In the genomic region with DNA sequence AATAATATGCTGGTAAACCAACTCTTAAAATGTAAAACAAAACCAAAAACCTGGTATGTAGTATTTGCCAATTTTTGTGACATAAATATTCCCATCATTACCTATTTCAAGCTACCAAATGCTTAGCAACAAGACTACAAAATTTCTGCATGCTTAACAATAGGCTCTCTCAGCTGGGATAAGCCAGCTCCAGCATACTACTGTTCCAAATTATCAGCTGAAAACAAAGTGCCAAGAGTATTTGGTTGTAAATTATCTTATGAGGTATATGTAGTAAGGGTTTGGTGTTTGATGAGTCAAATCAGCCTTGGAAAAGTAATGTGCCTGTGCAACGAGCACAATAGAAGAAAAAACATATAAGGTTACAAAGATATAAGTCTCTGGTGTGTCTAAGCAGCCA, we compare ENCODE assay signal across 22 cellular contexts.
"Had no signal": no experiment of that assay in that cellular context is flagged by ENCODE, and none has a peak within 500 bp of the region (broad histone marks: within the 10 kb centered on the region; RNA-seq: fewer than 3 reads in every experiment).

No MANE protein-coding gene starts in this region.

- DNase-seq: colonic mucosa; dermis blood vessel endothelial cell; esophagus squamous epithelium; foreskin melanocyte; head of caudate nucleus; kidney; left cardiac atrium; left ventricle myocardium inferior; lower lobe of right lung; psoas muscle; retina; right lobe of liver; spleen; stimulated activated CD4-positive, alpha-beta T cell treated with anti-CD3 and anti-CD28 coated beads, Interleukin-15, amount 100 ng/mL, for 24 hours; stimulated activated CD4-positive, alpha-beta T cell treated with anti-CD3 and anti-CD28 coated beads, Interleukin-1b, Interleukin-23, amount 100 ng/mL, for 48 hours; stimulated activated CD4-positive, alpha-beta T cell treated with anti-CD3 and anti-CD28 coated beads, Interleukin-4, amount 100 ng/mL, for 24 hours; testis; transverse colon had no signal

- ATAC-seq: lower lobe of right lung; natural killer cell treated with Interleukin-12 subunit alpha and Interleukin-12 subunit beta and Interleukin-15 and Interleukin-18, amount 100 ng/mL, for 72 hours; psoas muscle; right lobe of liver; stimulated activated memory B cell treated with anti-CD40 and anti-IgM and Interleukin-4, amounts not matched to agents 10 μg/mL and 1 μg/mL and 100 μg/mL, for 72 hours had no signal

- H3K79me2 ChIP-seq: hepatocyte had no signal

- H2AFZ ChIP-seq: hepatocyte, neural progenitor cell had no signal

- H3K4me1 ChIP-seq: colonic mucosa, left ventricle myocardium inferior, lower lobe of right lung, neural progenitor cell, psoas muscle, right lobe of liver, spleen, testis, transverse colon had no signal

- H3K9ac ChIP-seq: neural progenitor cell had no signal

- H3K4me3 ChIP-seq: colonic mucosa, esophagus squamous epithelium, hepatocyte, left ventricle myocardium inferior, lower lobe of right lung, neural progenitor cell, psoas muscle, right lobe of liver, spleen, testis, transverse colon had no signal

- H3K36me3 ChIP-seq: colonic mucosa, esophagus squamous epithelium, left ventricle myocardium inferior, lower lobe of right lung, neural progenitor cell, right lobe of liver, spleen, transverse colon had no signal

- H3K4me2 ChIP-seq: hepatocyte, neural progenitor cell had no signal

- H3K9me3 ChIP-seq: colonic mucosa, esophagus squamous epithelium, left ventricle myocardium inferior, lower lobe of right lung, psoas muscle, right lobe of liver, spleen, testis, transverse colon had no signal

- H3K27ac ChIP-seq: colonic mucosa, esophagus squamous epithelium, hepatocyte, left ventricle myocardium inferior, lower lobe of right lung, neural progenitor cell, psoas muscle, right lobe of liver, spleen, testis, transverse colon had no signal

- H3K27me3 ChIP-seq: colonic mucosa, esophagus squamous epithelium, hepatocyte, neural progenitor cell, right lobe of liver, spleen, testis, transverse colon had no signal
